8 cellular contexts compared by ENCODE assay signal in the genomic region with DNA sequence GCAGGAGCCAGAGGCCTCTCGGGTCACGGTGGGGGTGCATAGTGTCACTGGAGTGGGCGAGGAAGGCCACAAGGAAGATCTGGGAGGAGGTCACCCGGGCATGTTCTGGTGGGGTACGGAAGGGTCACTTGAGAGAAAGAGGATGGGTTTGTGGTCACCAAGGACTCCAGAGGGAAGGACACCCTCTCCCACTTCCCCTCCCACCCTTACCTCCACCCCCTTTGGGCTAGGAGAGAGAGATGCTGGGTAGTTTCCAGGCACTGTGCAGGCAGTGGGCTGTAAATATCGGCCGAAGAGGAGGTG. TPM values are rescaled to one million over a fixed set of nuclear protein-coding genes. Genes with fewer than 3 reads are reported as not detected.
DNase-seq lines count a peak whose midpoint lies in the region; TF ChIP-seq lines count a peak whose summit lies in the region.

No MANE protein-coding gene starts in this region.

- H3K4me2 ChIP-seq in smooth muscle cell: peak overlapping the region; percentile 95

- no peaks in the 10 kb centered on the region for H3K9me3 Mint-ChIP-seq in activated T-helper 2 cell treated with anti-CD3 and anti-CD28 coated beads, Interferon-gamma antibody, Interleukin-2, Interleukin-4, amounts not matched to agents 10 μg/mL and 5 μg/mL and 100 μg/mL, durations not matched to agents 14 hours and 24 hours and 36 hours

- no peaks in the 10 kb centered on the region for H4K20me1 ChIP-seq in smooth muscle cell (ENCODE audit: low read depth)

- H3K4me1 Mint-ChIP-seq in activated T-helper 2 cell treated with anti-CD3 and anti-CD28 coated beads, Interferon-gamma antibody, Interleukin-2, Interleukin-4, amounts not matched to agents 10 μg/mL and 5 μg/mL and 100 μg/mL, durations not matched to agents 14 hours and 24 hours and 36 hours (ENCODE audit: low read depth): peaks cover 16% of the 10 kb centered on the region

- H2AFZ ChIP-seq in smooth muscle cell (ENCODE audit: low read depth): no peak overlapping the region

- no peak for TF ChIP-seq CTCF in smooth muscle cell (IDR thresholded peaks at IDR 0.05; ENCODE audit: borderline replicate concordance, insufficient read depth, poor library complexity, severe bottlenecking)

- no peak overlapping the region for H3K27ac ChIP-seq in smooth muscle cell (ENCODE audit: low read depth)

- peak overlapping the region; percentile 76 for H3K4me3 Mint-ChIP-seq in activated T-helper 2 cell treated with anti-CD3 and anti-CD28 coated beads, Interferon-gamma antibody, Interleukin-2, Interleukin-4, amounts not matched to agents 10 μg/mL and 5 μg/mL and 100 μg/mL, durations not matched to agents 14 hours and 24 hours and 36 hours (ENCODE audit: low read depth)

- 0 out of 2 replicates have a peak, but pooled peaks cover 2% of the 10 kb centered on the region for H3K27me3 ChIP-seq in HAP-1 (ENCODE audit: low read depth)
- H3K27me3 ChIP-seq in smooth muscle cell (ENCODE audit: low read depth): peaks cover 32% of the 10 kb centered on the region

- peaks cover 8% of the 10 kb centered on the region for H3K4me1 ChIP-seq in HAP-1
- peaks cover 7% of the 10 kb centered on the region for H3K4me1 ChIP-seq in smooth muscle cell (ENCODE audit: low read depth)

- intact Hi-C loops in activated T-helper 2 cell treated with anti-CD3 and anti-CD28 coated beads, Interferon-gamma antibody, Interleukin-2, Interleukin-4, amounts not matched to agents 10 μg/mL and 5 μg/mL and 100 μg/mL, durations not matched to agents 14 hours and 24 hours and 36 hours (cut with micrococcal nuclease): no loop called here

- no peak overlapping the region for H3K27ac Mint-ChIP-seq in activated T-helper 2 cell treated with anti-CD3 and anti-CD28 coated beads, Interferon-gamma antibody, Interleukin-2, Interleukin-4, amounts not matched to agents 10 μg/mL and 5 μg/mL and 100 μg/mL, durations not matched to agents 14 hours and 24 hours and 36 hours

- in situ Hi-C loops in HAP-1 (cut with MboI; ENCODE audit: low sequenced_read_pairs): no loop called here
- in situ Hi-C loops in ACHN (cut with HindIII; ENCODE audit: low pct_ligation_motif_present, low pct_unique_long_range_greater_than_20kb, low sequenced_read_pairs): no loop called here

- DNase-seq in HAP-1 (ENCODE audit: low spot score in 2 of 2) (no peak), smooth muscle cell (lab: John Stamatoyannopoulos, UW; ENCODE audit: unreplicated experiment) (no peak), SW480 (ENCODE audit: low spot score) (no peak), D341Med (ENCODE audit: low spot score) (no peak), ACHN (no peak), NCI-H146 (lab: John Stamatoyannopoulos, UW) (no peak)
- no peak for DNase-seq in activated T-helper 2 cell treated with anti-CD3 and anti-CD28 coated beads, Interferon-gamma antibody, Interleukin-2, Interleukin-4, amounts not matched to agents 10 μg/mL and 5 μg/mL and 100 μg/mL, durations not matched to agents 14 hours and 24 hours and 36 hours (ENCODE audit: low spot score)

- H3K9me3 ChIP-seq in HAP-1 (no peaks in the 10 kb centered on the region), smooth muscle cell (replicated peaks; ENCODE audit: low read depth) (no peaks in the 10 kb centered on the region)

- H3K4me3 ChIP-seq in HAP-1: peak overlapping the region; percentile 37
- H3K4me3 ChIP-seq in iPS-11a (ENCODE audit: low read depth, low read length): peak overlapping the region; percentile 72
- peak overlapping the region; percentile 64 for H3K4me3 ChIP-seq in smooth muscle cell

- 84% methylated on average over 7 of the region's 7 CpGs for WGBS in smooth muscle cell (ENCODE audit: low lambda C conversion rate)

- no peaks in the 10 kb centered on the region for H3K36me3 ChIP-seq in HAP-1 (replicated peaks)
- H3K36me3 ChIP-seq in smooth muscle cell (ENCODE audit: low read depth): no peaks in the 10 kb centered on the region

- H3K79me2 ChIP-seq in smooth muscle cell (ENCODE audit: low read depth): no peaks in the 10 kb centered on the region

- H3F3A ChIP-seq in smooth muscle cell (ENCODE audit: low read depth): no peaks in the 10 kb centered on the region

- no peak overlapping the region for H3K9ac ChIP-seq in smooth muscle cell (ENCODE audit: low read depth)

- peaks cover 45% of the 10 kb centered on the region for H3K27me3 Mint-ChIP-seq in activated T-helper 2 cell treated with anti-CD3 and anti-CD28 coated beads, Interferon-gamma antibody, Interleukin-2, Interleukin-4, amounts not matched to agents 10 μg/mL and 5 μg/mL and 100 μg/mL, durations not matched to agents 14 hours and 24 hours and 36 hours (ENCODE audit: low read depth)

- no peaks in the 10 kb centered on the region for H3K36me3 Mint-ChIP-seq in activated T-helper 2 cell treated with anti-CD3 and anti-CD28 coated beads, Interferon-gamma antibody, Interleukin-2, Interleukin-4, amounts not matched to agents 10 μg/mL and 5 μg/mL and 100 μg/mL, durations not matched to agents 14 hours and 24 hours and 36 hours (ENCODE audit: low read depth)

RNA-seq across cellular contexts. Expression of gene AMIGO1, which starts 0.7 kb away (rescaled TPM):
- total RNA-seq in activated T-helper 2 cell treated with anti-CD3 and anti-CD28 coated beads, Interferon-gamma antibody, Interleukin-2, Interleukin-4, amounts not matched to agents 10 μg/mL and 5 μg/mL and 100 μg/mL, durations not matched to agents 14 hours and 24 hours and 36 hours: 0.66 and 0.92 TPM in 2 replicates
- total RNA-seq in smooth muscle cell: 0.31 and 0.99 TPM in 2 replicates
- polyA plus RNA-seq in smooth muscle cell: 0.93 and 1.4 TPM in 2 replicates

RNA-seq across cellular contexts. Expression of gene CYB561D1, which starts 14.9 kb away (rescaled TPM):
- total RNA-seq in activated T-helper 2 cell treated with anti-CD3 and anti-CD28 coated beads, Interferon-gamma antibody, Interleukin-2, Interleukin-4, amounts not matched to agents 10 μg/mL and 5 μg/mL and 100 μg/mL, durations not matched to agents 14 hours and 24 hours and 36 hours: 11.1 and 13.6 TPM in 2 replicates
- 4.5 and 8.6 TPM in 2 replicates for total RNA-seq in smooth muscle cell
- polyA plus RNA-seq in smooth muscle cell: 5.3 and 7.4 TPM in 2 replicates

RNA-seq across cellular contexts. Expression of gene ATXN7L2, which starts 25.1 kb away (rescaled TPM):
- total RNA-seq in activated T-helper 2 cell treated with anti-CD3 and anti-CD28 coated beads, Interferon-gamma antibody, Interleukin-2, Interleukin-4, amounts not matched to agents 10 μg/mL and 5 μg/mL and 100 μg/mL, durations not matched to agents 14 hours and 24 hours and 36 hours: 11.9 and 12.9 TPM in 2 replicates
- 1.9 and 2.4 TPM in 2 replicates for total RNA-seq in smooth muscle cell
- 5.7 and 6.2 TPM in 2 replicates for polyA plus RNA-seq in smooth muscle cell

RNA-seq across cellular contexts. Expression of gene GPR61, which starts 30.8 kb away (rescaled TPM):
- total RNA-seq in activated T-helper 2 cell treated with anti-CD3 and anti-CD28 coated beads, Interferon-gamma antibody, Interleukin-2, Interleukin-4, amounts not matched to agents 10 μg/mL and 5 μg/mL and 100 μg/mL, durations not matched to agents 14 hours and 24 hours and 36 hours: 0.43 TPM in 1 of 2 replicates, not detected in the other
- total RNA-seq in smooth muscle cell: not detected in 2 replicates
- 0.37 TPM in 1 of 2 replicates, not detected in the other for polyA plus RNA-seq in smooth muscle cell

RNA-seq across cellular contexts. Expression of gene GNAI3, which starts 39.6 kb away (rescaled TPM):
- 8.9 and 9.4 TPM in 2 replicates for total RNA-seq in activated T-helper 2 cell treated with anti-CD3 and anti-CD28 coated beads, Interferon-gamma antibody, Interleukin-2, Interleukin-4, amounts not matched to agents 10 μg/mL and 5 μg/mL and 100 μg/mL, durations not matched to agents 14 hours and 24 hours and 36 hours
- total RNA-seq in smooth muscle cell: 15.4 and 19.0 TPM in 2 replicates
- polyA plus RNA-seq in smooth muscle cell: 11.4 and 13.0 TPM in 2 replicates
